Comparison of ENCODE assay signal across 19 cellular contexts in the genomic region with DNA sequence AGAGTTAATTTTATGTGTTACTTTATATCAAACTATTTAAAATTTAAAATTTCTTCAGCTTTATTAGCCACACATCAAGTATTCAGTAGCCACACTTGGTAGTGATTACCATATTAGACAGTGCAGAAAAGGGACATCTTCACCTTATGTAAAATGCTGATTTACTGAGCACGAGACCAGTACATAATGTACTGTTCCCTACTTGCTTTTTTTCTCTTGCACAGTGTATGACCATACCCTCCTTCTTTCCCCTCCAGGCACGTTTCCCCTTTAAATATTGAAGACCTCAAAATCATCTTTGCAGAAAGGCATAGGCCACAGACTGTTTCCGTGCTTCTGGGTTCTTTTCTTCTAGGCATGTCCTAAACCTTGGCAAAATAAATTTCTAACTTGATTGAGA. TPM values are rescaled to one million over a fixed set of nuclear protein-coding genes. Genes with fewer than 3 reads are reported as not detected.
DNase-seq lines count a peak whose midpoint lies in the region; ATAC-seq, FAIRE-seq and TF ChIP-seq lines count a peak whose summit lies in the region.
"Had no signal": no experiment of that assay in that cellular context is flagged by ENCODE, and none has a peak within 500 bp of the region (broad histone marks: within the 10 kb centered on the region; RNA-seq: fewer than 3 reads in every experiment).

No MANE protein-coding gene starts in this region.

- peaks cover 74% of the 10 kb centered on the region for H3K4me1 Mint-ChIP-seq in HFFc6 (ENCODE audit: low read depth)
- H3K4me1 Mint-ChIP-seq in astrocyte (ENCODE audit: low read depth, unreplicated experiment): peaks cover 39% of the 10 kb centered on the region
- H3K4me1 Mint-ChIP-seq in osteocyte (ENCODE audit: unreplicated experiment): peaks cover 83% of the 10 kb centered on the region

- H3K4me3 ChIP-seq in astrocyte (ENCODE audit: insufficient read depth, low read depth, low read length): no peak overlapping the region
- H3K4me3 ChIP-seq in tibial artery: peak overlapping the region; percentile 35 to 37

- H3K9ac ChIP-seq in astrocyte (ENCODE audit: low read length): no peak overlapping the region

- no peak for TF ChIP-seq CTCF in HFFc6 (IDR thresholded peaks at IDR 0.05)
- no peak for TF ChIP-seq CTCF in astrocyte (IDR thresholded peaks at IDR 0.05; ENCODE audit: insufficient read depth, low read depth, low read length)
- TF ChIP-seq CTCF in osteocyte (IDR thresholded peaks at IDR 0.05): no peak
- TF ChIP-seq CTCF in tibial artery (IDR thresholded peaks at IDR 0.05): no peak

- ATAC-seq in HG03159 (IDR thresholded peaks at IDR 0.05; ENCODE audit: unreplicated experiment): no peak

- H3K9me3 ChIP-seq in astrocyte (ENCODE audit: insufficient read depth, low read depth, low read length): no peaks in the 10 kb centered on the region
- no peaks in the 10 kb centered on the region for H3K9me3 ChIP-seq in tibial artery
- H3K9me3 ChIP-seq: Caco-2 had no signal

- FAIRE-seq in astrocyte (lab: Jason Lieb, UNC): peak; percentile 39
- FAIRE-seq: GM12892 had no signal

- no peak overlapping the region for H3K4me3 Mint-ChIP-seq in HFFc6
- H3K4me3 Mint-ChIP-seq in astrocyte (ENCODE audit: unreplicated experiment): no peak overlapping the region
- H3K4me3 Mint-ChIP-seq in osteocyte (ENCODE audit: unreplicated experiment): no peak overlapping the region
- H3K4me3 Mint-ChIP-seq: CD4-positive, CD25-positive, alpha-beta regulatory T cell had no signal

- no peaks in the 10 kb centered on the region; the same call in none of the 2 replicates for H3K27me3 Mint-ChIP-seq in HFFc6 (ENCODE audit: insufficient read depth)
- no peaks in the 10 kb centered on the region for H3K27me3 Mint-ChIP-seq in astrocyte (ENCODE audit: low read depth, unreplicated experiment)
- H3K27me3 Mint-ChIP-seq in osteocyte (ENCODE audit: unreplicated experiment): no peaks in the 10 kb centered on the region
- H3K27me3 Mint-ChIP-seq: CD4-positive, CD25-positive, alpha-beta regulatory T cell had no signal

- H3K9me3 Mint-ChIP-seq in HFFc6 (no peaks in the 10 kb centered on the region), astrocyte (ENCODE audit: unreplicated experiment) (peaks cover under 1% of the 10 kb centered on the region), osteocyte (ENCODE audit: unreplicated experiment) (no peaks in the 10 kb centered on the region)
- H3K9me3 Mint-ChIP-seq: CD4-positive, CD25-positive, alpha-beta regulatory T cell had no signal

- H3K27me3 ChIP-seq in astrocyte (ENCODE audit: insufficient read depth, low read length) (no peaks in the 10 kb centered on the region), tibial artery (no peaks in the 10 kb centered on the region)

- DNase-seq in HFFc6 (no peak), astrocyte (ENCODE audit: low read depth) (no peak), osteocyte (ENCODE audit: extremely low spot score, unreplicated experiment) (no peak), tibial artery (no peak), NCI-H345 (lab: John Stamatoyannopoulos, UW) (no peak), NCI-H69 (lab: John Stamatoyannopoulos, UW) (no peak)
- DNase-seq: Caco-2; CD4-positive, CD25-positive, alpha-beta regulatory T cell; DMS153; GOT3; MM.1S; NCI-H1092 treated with DMSO at 0.1 percent for 48 hours; NCI-H1694; NCI-H226; NCI-H526 treated with DMSO at 0.1 percent for 48 hours; NK-92 treated with Interleukin-12 subunit alpha and Interleukin-12 subunit beta, amount 100 ng/mL, for 24 hours had no signal

- H3K36me3 ChIP-seq in astrocyte (ENCODE audit: insufficient read depth, low read length) (peaks cover 15% of the 10 kb centered on the region), tibial artery (peaks cover 5 to 16% (median 5%) of the 10 kb centered on the region in 3 donors)

- H3K27ac ChIP-seq in astrocyte (ENCODE audit: low read depth, low read length): no peak overlapping the region
- peak overlapping the region; percentile 83 to 99 for H3K27ac ChIP-seq in tibial artery

- intact Hi-C loops in tibial artery (cut with DNase I; ENCODE audit: low total_unique reads): no loop called here

- H3K36me3 Mint-ChIP-seq in HFFc6 (ENCODE audit: low read depth) (peaks cover 23% of the 10 kb centered on the region), astrocyte (ENCODE audit: low read depth, unreplicated experiment) (peaks cover 6% of the 10 kb centered on the region), osteocyte (ENCODE audit: unreplicated experiment) (peaks cover 15% of the 10 kb centered on the region)

- peak overlapping the region; percentile 44 for H3K27ac Mint-ChIP-seq in HFFc6
- no peak overlapping the region for H3K27ac Mint-ChIP-seq in astrocyte (ENCODE audit: unreplicated experiment)
- peak overlapping the region; percentile 77 for H3K27ac Mint-ChIP-seq in osteocyte (ENCODE audit: unreplicated experiment)
- H3K27ac Mint-ChIP-seq: CD4-positive, CD25-positive, alpha-beta regulatory T cell had no signal

- H3K4me2 ChIP-seq in astrocyte (ENCODE audit: low read length): no peak overlapping the region

- H3K4me1 ChIP-seq in astrocyte (ENCODE audit: insufficient read depth, low read length) (peaks cover 19% of the 10 kb centered on the region), tibial artery (peaks cover 0 to 98% (median 73%) of the 10 kb centered on the region in 4 donors)

- peaks cover 99% of the 10 kb centered on the region for H3K79me2 ChIP-seq in astrocyte (ENCODE audit: insufficient read depth, low read length)

- H4K20me1 ChIP-seq in astrocyte (ENCODE audit: insufficient read depth, low read length): peaks cover 98% of the 10 kb centered on the region

- H2AFZ ChIP-seq in astrocyte (ENCODE audit: low read depth, low read length): no peak overlapping the region

RNA-seq across cellular contexts. Expression of a gene that starts 18.0 kb away (rescaled TPM):
- 100 to 1,000 TPM; 497 to 624 (median 521) TPM for total RNA-seq in HFFc6 (2021; fragmentation: NEBNext Ultra II Directional; extraction: Animal tissue kit (Norgen Biotek cat#: 25700))
- 542 and 552 TPM in 2 replicates for total RNA-seq in astrocyte
- 676 and 684 TPM in 2 replicates for total RNA-seq in osteocyte

RNA-seq across cellular contexts. Expression of a gene that starts 56.7 kb away (rescaled TPM):
- 1 to 10 TPM; 1.2 to 2.5 (median 1.8) TPM for total RNA-seq in HFFc6 (2021; fragmentation: NEBNext Ultra II Directional; extraction: Animal tissue kit (Norgen Biotek cat#: 25700))
- total RNA-seq in astrocyte: 3.7 and 4.2 TPM in 2 replicates
- 12.6 and 13.8 TPM in 2 replicates for total RNA-seq in osteocyte
- total RNA-seq: OCI-LY7 had no signal
